In genomic region chr12:80291108-80291754, GRCh38 we compare ENCODE assay signal across 14 cellular contexts.
DNase-seq lines count a peak whose midpoint lies in the region; ATAC-seq and TF ChIP-seq lines count a peak whose summit lies in the region.
"Had no signal": no experiment of that assay in that cellular context is flagged by ENCODE, and none has a peak within 500 bp of the region (broad histone marks: within the 10 kb centered on the region; RNA-seq: fewer than 3 reads in every experiment).

No MANE protein-coding gene starts in this region.

- no peaks in the 10 kb centered on the region for H3K79me2 ChIP-seq in mesendoderm (ENCODE audit: control insufficient read depth, insufficient read depth, low read length)
- no peaks in the 10 kb centered on the region for H3K79me2 ChIP-seq in Karpas-422 (ENCODE audit: low read length)

- TF ChIP-seq CTCF in GM06990 (IDR thresholded peaks at IDR 0.05; ENCODE audit: insufficient read depth, low read length, poor library complexity, severe bottlenecking): no peak

- H3K4me3 ChIP-seq in GM06990 (replicated peaks; ENCODE audit: low read depth, low read length) (no peak overlapping the region), mesendoderm (ENCODE audit: low read length) (no peak overlapping the region), Karpas-422 (ENCODE audit: low read length) (no peak overlapping the region)
- H3K4me3 ChIP-seq: left lung, vagina had no signal

- H3K36me3 ChIP-seq in GM06990 (ENCODE audit: control insufficient read depth, insufficient read depth, low read length) (no peaks in the 10 kb centered on the region), mesendoderm (ENCODE audit: control insufficient read depth, insufficient read depth, low read length) (no peaks in the 10 kb centered on the region), Karpas-422 (ENCODE audit: insufficient read depth, low read length) (no peaks in the 10 kb centered on the region)
- H3K36me3 ChIP-seq: left lung, vagina had no signal

- H3K4me2 ChIP-seq in mesendoderm (ENCODE audit: low read length) (no peak overlapping the region), Karpas-422 (ENCODE audit: low read depth, low read length, poor library complexity, severe bottlenecking) (no peak overlapping the region)

- H2BK5ac ChIP-seq in mesendoderm (ENCODE audit: low read length): no peak overlapping the region

- no peaks in the 10 kb centered on the region for H3K27me3 ChIP-seq in GM06990 (replicated peaks; ENCODE audit: control insufficient read depth, insufficient read depth, low read length)
- H3K27me3 ChIP-seq in mesendoderm (ENCODE audit: insufficient read depth, low read length, poor library complexity): no peaks in the 10 kb centered on the region
- no peaks in the 10 kb centered on the region for H3K27me3 ChIP-seq in Karpas-422 (ENCODE audit: low read length)
- H3K27me3 ChIP-seq: left lung, vagina had no signal

- H2BK120ac ChIP-seq in mesendoderm (ENCODE audit: low read depth, low read length): no peak overlapping the region

- H3K4ac ChIP-seq in mesendoderm (ENCODE audit: low read depth, low read length): no peak overlapping the region

- H3K56ac ChIP-seq in mesendoderm (ENCODE audit: low read length): no peak overlapping the region

- no peaks in the 10 kb centered on the region for H3K79me1 ChIP-seq in mesendoderm (ENCODE audit: low read length)

- no peak overlapping the region for H3K23ac ChIP-seq in mesendoderm (ENCODE audit: low read length)

- H3K9me3 ChIP-seq in Karpas-422 (ENCODE audit: low read length): no peaks in the 10 kb centered on the region
- H3K9me3 ChIP-seq: vagina had no signal

- H2AFZ ChIP-seq in Karpas-422 (ENCODE audit: low read length): no peak overlapping the region

- no peak overlapping the region for H3K18ac ChIP-seq in mesendoderm (ENCODE audit: low read length)

- H2AK5ac ChIP-seq in mesendoderm (ENCODE audit: low read length): no peak overlapping the region

- H3K27ac ChIP-seq in mesendoderm (ENCODE audit: low read depth, low read length) (no peak overlapping the region), Karpas-422 (ENCODE audit: low read length) (no peak overlapping the region)
- H3K27ac ChIP-seq: left lung, vagina had no signal

- H2BK15ac ChIP-seq in mesendoderm (replicated peaks; ENCODE audit: low read depth): no peak overlapping the region

- DNase-seq in GM06990 (ENCODE audit: extremely low read depth, insufficient read length) (peak; percentile 35), mesendoderm (no peak), medulla oblongata (ENCODE audit: extremely low spot score) (no peak), Karpas-422 (no peak), DMS53 (lab: John Stamatoyannopoulos, UW) (no peak)
- DNase-seq: left lung, NCI-H187 treated with DMSO at 0.1 percent for 48 hours, NCI-H524 treated with DMSO at 0.1 percent for 48 hours had no signal

- no peak overlapping the region for H4K5ac ChIP-seq in mesendoderm (ENCODE audit: low read length)

- H4K8ac ChIP-seq in mesendoderm (ENCODE audit: low read depth, low read length): no peak overlapping the region

- H3K4me1 ChIP-seq in mesendoderm (ENCODE audit: control insufficient read depth, low read depth, low read length) (no peaks in the 10 kb centered on the region), Karpas-422 (ENCODE audit: low read length) (0 out of 2 replicates have a peak, but pooled peaks cover 3% of the 10 kb centered on the region)
- H3K4me1 ChIP-seq: left lung, vagina had no signal

- ATAC-seq in GM19372 (IDR thresholded peaks at IDR 0.05; ENCODE audit: low read depth, unreplicated experiment): peak; percentile 47
- ATAC-seq in HG02623 (IDR thresholded peaks at IDR 0.05; ENCODE audit: unreplicated experiment): peak; percentile 37
- ATAC-seq in HG03354 (IDR thresholded peaks at IDR 0.05; ENCODE audit: poor library complexity, severe bottlenecking, unreplicated experiment): peak; percentile 68
- ATAC-seq: activated CD4-positive, CD25-positive, alpha-beta regulatory T cell treated with anti-CD3 and anti-CD28 coated beads, Interleukin-2, amount 50 U/mL, for 24 hours; activated naive CD4-positive, alpha-beta T cell treated with anti-CD3 and anti-CD28 coated beads, Interleukin-2, amount 50 U/mL, for 72 hours; left lung had no signal

- H4K20me1 ChIP-seq in Karpas-422 (ENCODE audit: insufficient read depth, low read depth, low read length): no peaks in the 10 kb centered on the region

- no CpG with 5 or more reads among the region's 5 CpGs for WGBS in mesendoderm (ENCODE audit: extremely low coverage, insufficient coverage, low lambda C conversion rate)

- no peaks in the 10 kb centered on the region for H3K9me2 ChIP-seq in Karpas-422 (replicated peaks; ENCODE audit: insufficient read depth, low read length)

- H3K9ac ChIP-seq in mesendoderm (ENCODE audit: low read length) (no peak overlapping the region), Karpas-422 (ENCODE audit: low read length) (no peak overlapping the region)
